In genomic region chr11:76161261-76161961, GRCh38 we compare ENCODE assay signal across 13 cellular contexts. TPM values are rescaled to one million over a fixed set of nuclear protein-coding genes. Genes with fewer than 3 reads are reported as not detected.
DNase-seq lines count a peak whose midpoint lies in the region; ATAC-seq and TF ChIP-seq lines count a peak whose summit lies in the region.
"Had no signal": no experiment of that assay in that cellular context is flagged by ENCODE, and none has a peak within 500 bp of the region (broad histone marks: within the 10 kb centered on the region; RNA-seq: fewer than 3 reads in every experiment).

No MANE protein-coding gene starts in this region.

- H3K4me3 Mint-ChIP-seq in naive B cell: no peak overlapping the region
- H3K4me3 Mint-ChIP-seq: CD4-positive, alpha-beta memory T cell; stimulated activated naive CD8-positive, alpha-beta T cell treated with anti-CD3 and anti-CD28 coated beads, Interleukin-15, Interleukin-2, amounts not matched to agents 100 ng/mL and 50 ng/mL, for 24 hours had no signal

- no peak overlapping the region for H3K27ac Mint-ChIP-seq in naive B cell
- H3K27ac Mint-ChIP-seq: stimulated activated naive CD8-positive, alpha-beta T cell treated with anti-CD3 and anti-CD28 coated beads, Interleukin-15, Interleukin-2, amounts not matched to agents 100 ng/mL and 50 ng/mL, for 24 hours had no signal

- H3K36me3 ChIP-seq in BE2C: no peaks in the 10 kb centered on the region

- H3K4me3 ChIP-seq in BE2C (ENCODE audit: low read depth, low read length): peak overlapping the region; percentile 32
- peak overlapping the region in 2 of 59 donors; percentile 3 to 12 for H3K4me3 ChIP-seq in dorsolateral prefrontal cortex

- TF ChIP-seq CTCF in BE2C (IDR thresholded peaks at IDR 0.05; ENCODE audit: low read depth, low read length) (no peak), dorsolateral prefrontal cortex (IDR thresholded peaks at IDR 0.05 in 54 of 56, conservative IDR thresholded peaks at IDR 0.05 in 2 of 56; ENCODE audit: low read depth in 1 of 56, partially characterized antibody in 56 of 56) (no peak)

- H3K27me3 ChIP-seq in BE2C (no peaks in the 10 kb centered on the region), dorsolateral prefrontal cortex (peaks cover 0 to 2% (median 0%) of the 10 kb centered on the region in 45 donors)

- no peak overlapping the region for H3K27ac ChIP-seq in dorsolateral prefrontal cortex

- intact Hi-C loops in dorsolateral prefrontal cortex (cut with DNase I): no loop called here

- DNase-seq in BE2C (peak; percentile 75), NCI-H1092 (lab: John Stamatoyannopoulos, UW) (peak; percentile 24), cerebellum (ENCODE audit: low spot score) (peak; percentile 37), naive B cell (no peak), middle frontal gyrus (ENCODE audit: extremely low spot score, low spot score) (no peak), RKO (ENCODE audit: low spot score) (no peak), dorsolateral prefrontal cortex (no peak)
- no peak for DNase-seq in stimulated activated CD4-positive, alpha-beta T cell treated with anti-CD3 and anti-CD28 coated beads, Interleukin-2, amount 100 ng/mL, for 24 hours
- DNase-seq: CD4-positive, alpha-beta memory T cell; foreskin fibroblast; mesendoderm had no signal

- H3K36me3 Mint-ChIP-seq in naive B cell: no peaks in the 10 kb centered on the region
- H3K36me3 Mint-ChIP-seq: CD4-positive, alpha-beta memory T cell had no signal

- H3K4me1 Mint-ChIP-seq in naive B cell: no peaks in the 10 kb centered on the region
- H3K4me1 Mint-ChIP-seq: CD4-positive, alpha-beta memory T cell had no signal

- peaks cover 0 to under 1% (median 0%) of the 10 kb centered on the region in 7 donors for H3K9me3 Mint-ChIP-seq in naive B cell
- H3K9me3 Mint-ChIP-seq: CD4-positive, alpha-beta memory T cell; stimulated activated naive CD8-positive, alpha-beta T cell treated with anti-CD3 and anti-CD28 coated beads, Interleukin-15, Interleukin-2, amounts not matched to agents 100 ng/mL and 50 ng/mL, for 24 hours had no signal

- H3K4me1 ChIP-seq in BE2C: peaks cover 48% of the 10 kb centered on the region

- ATAC-seq in naive B cell (ENCODE audit: low read depth in 2 of 2): peak; percentile 36 to 45

- H3K27me3 Mint-ChIP-seq in naive B cell: peaks cover 4 to 25% (median 12%) of the 10 kb centered on the region in 3 donors

- no peaks in the 10 kb centered on the region for H3K9me3 ChIP-seq in BE2C

RNA-seq across cellular contexts. Expression of gene WNT11, which starts 44.9 kb away (rescaled TPM):
- 1.8 TPM for polyA plus RNA-seq in BE2C (2012; ENCODE audit: insufficient read depth, insufficient read length, low read depth)
- 11.0 TPM for total RNA-seq in cerebellum
- polyA plus RNA-seq in naive B cell (ENCODE audit: low read depth in 6 of 6): under 1 TPM in 1 of 6 donors, not detected in 5; 0.13 TPM
- 1 to 10 TPM in 77 of 120 experiments, under 1 TPM in 39, not detected in 4; 0.25 to 6.2 (median 1.2) TPM for total RNA-seq in dorsolateral prefrontal cortex
- total RNA-seq: T-helper 2 cell treated with Interferon-gamma antibody and Interleukin-4, amounts not matched to agents 100 ng/mL and 5 ng/mL, for 36 hours had no signal

Comparison
In these comparisons a context has a peak if more than half of its experiments do, and no peak if none do; other contexts are left out.
1. DNase-seq: peak in BE2C (single experiment), NCI-H1092 (single experiment) and cerebellum (single experiment); none in naive B cell (single experiment), middle frontal gyrus (single experiment), stimulated activated CD4-positive, alpha-beta T cell treated with anti-CD3 and anti-CD28 coated beads, Interleukin-2, amount 100 ng/mL, for 24 hours (0 of 2), RKO (single experiment) and dorsolateral prefrontal cortex (0 of 10).